1 cellular context compared by ENCODE assay signal in genomic region chr6:145829102-145829501, GRCh38.
TF ChIP-seq lines count a peak whose summit lies in the region.

No MANE protein-coding gene starts in this region.

TF ChIP-seq in K562, 482 proteins besides CTCF, POLR2A, EP300 and RAD21:
- no peak for TF ChIP-seq SMARCE1 (IDR thresholded peaks at IDR 0.05)
- no peak for TF ChIP-seq CHD2 (IDR thresholded peaks at IDR 0.05; ENCODE audit: low read depth, low read length)
- TF ChIP-seq SRSF1 (IDR thresholded peaks at IDR 0.05; ENCODE audit: low read depth, low read length) = no peak
- TF ChIP-seq ZNF449 (CRISPR knock-in tag; IDR thresholded peaks at IDR 0.05) = no peak
- TF ChIP-seq OTX1 (CRISPR knock-in tag; IDR thresholded peaks at IDR 0.05) = no peak
- no peak for TF ChIP-seq ATF1 (CRISPR knock-in tag; IDR thresholded peaks at IDR 0.05)
- no peak for TF ChIP-seq ATF1 (tag; IDR thresholded peaks at IDR 0.05)
- TF ChIP-seq MNT (conservative IDR thresholded peaks at IDR 0.05) = no peak
- no peak for TF ChIP-seq TRIM28 (IDR thresholded peaks at IDR 0.05)
- TF ChIP-seq ZNF696 (CRISPR knock-in tag; conservative IDR thresholded peaks at IDR 0.05) = no peak
- no peak for TF ChIP-seq MEF2D (tag; conservative IDR thresholded peaks at IDR 0.05; ENCODE audit: low read depth)
- no peak for TF ChIP-seq PCBP2 (IDR thresholded peaks at IDR 0.05; ENCODE audit: low read depth, low read length, poor library complexity, severe bottlenecking)
- no peak for TF ChIP-seq FOXJ3 (CRISPR knock-in tag; IDR thresholded peaks at IDR 0.05)
- no peak for TF ChIP-seq SRSF3 (IDR thresholded peaks at IDR 0.05; ENCODE audit: insufficient read depth, low read length)
- no peak for TF ChIP-seq ZNF24 (IDR thresholded peaks at IDR 0.05)
